ENCODE assay signal across 8 cellular contexts in the genomic region with DNA sequence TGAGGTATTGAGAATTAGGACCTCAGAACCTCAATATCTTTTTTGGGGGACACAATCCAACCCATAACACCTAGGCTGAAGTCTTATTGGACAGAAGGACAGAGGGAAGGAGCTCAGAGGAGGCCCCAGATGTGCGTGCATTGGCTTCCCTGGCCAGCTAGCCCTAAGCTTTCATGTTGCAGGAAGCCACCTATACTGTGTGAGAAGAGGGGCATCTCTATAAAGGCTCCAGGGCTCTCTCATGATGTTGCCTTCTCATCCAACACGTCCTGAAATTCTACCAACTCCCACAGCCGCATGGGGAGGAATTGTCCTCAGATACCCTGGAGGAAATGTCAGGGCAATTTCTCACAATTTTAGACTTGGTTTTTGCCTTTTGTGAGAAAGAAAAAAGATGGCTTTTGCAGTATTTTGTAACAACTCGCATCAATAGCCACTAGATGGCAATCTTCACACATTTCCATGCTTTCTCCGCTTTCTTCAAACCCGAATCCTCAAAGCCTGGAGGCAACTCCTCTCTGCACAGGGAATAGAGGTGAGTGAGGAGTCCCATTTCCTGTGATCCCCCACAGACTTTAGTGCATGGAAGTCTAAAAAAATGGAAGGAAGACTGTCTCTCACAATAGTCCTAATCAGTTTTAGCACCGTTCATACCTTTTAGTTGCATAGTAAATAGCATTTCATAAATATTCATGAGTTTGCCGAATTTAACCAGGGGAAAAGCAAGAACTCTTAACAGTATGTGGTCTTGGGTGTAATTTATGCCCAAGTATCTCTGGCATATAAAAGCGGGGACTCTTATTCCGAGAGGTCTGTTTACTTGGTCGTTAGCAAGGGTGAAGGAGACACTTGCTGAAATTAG. TPM values are rescaled to one million over a fixed set of nuclear protein-coding genes. Genes with fewer than 3 reads are reported as not detected.
DNase-seq lines count a peak whose midpoint lies in the region; ATAC-seq and TF ChIP-seq lines count a peak whose summit lies in the region.

No MANE protein-coding gene starts in this region.

- H3K27ac ChIP-seq in 22Rv1, result peak overlapping the region; percentile 6; the same call in 1 of the 2 replicates
- no peak overlapping the region for H3K27ac ChIP-seq in body of pancreas
- H3K27ac ChIP-seq in testis, result no peak overlapping the region

- H3K27ac Mint-ChIP-seq in immature natural killer cell, result no peak overlapping the region

- TF ChIP-seq CTCF in 22Rv1 (IDR thresholded peaks at IDR 0.05) (peak; percentile 76), body of pancreas (IDR thresholded peaks at IDR 0.05) (peak; percentile 47 to 77 (median 58)), testis (IDR thresholded peaks at IDR 0.05) (peak; percentile 20 to 62 (median 51))

- no peaks in the 10 kb centered on the region for H3K36me3 Mint-ChIP-seq in immature natural killer cell

- peaks cover 0 to 3% of the 10 kb centered on the region in 2 donors for H3K4me1 Mint-ChIP-seq in immature natural killer cell

- DNase-seq in GF-D8 (lab: John Stamatoyannopoulos, UW) (peak; percentile 8), NCI-H345 (lab: John Stamatoyannopoulos, UW) (peak; percentile 77), body of pancreas (peak in 3 of 4 donors; percentile 18 to 27 (median 22)), immature natural killer cell (peak in 2 of 3 donors; percentile 10 to 18), testis (peak; percentile 29)

- H3K36me3 ChIP-seq in body of pancreas (replicated peaks in 1 of 2; ENCODE audit: insufficient read depth in 1 of 2, low read depth in 2 of 2) (no peaks in the 10 kb centered on the region), testis (ENCODE audit: low read depth, missing control alignments) (no peaks in the 10 kb centered on the region)

- H3K9me3 Mint-ChIP-seq in immature natural killer cell, result no peaks in the 10 kb centered on the region

- TF ChIP-seq POLR2A in body of pancreas (IDR thresholded peaks at IDR 0.05) (no peak), testis (IDR thresholded peaks at IDR 0.05) (no peak)

- peak overlapping the region in 1 of 5 donors; percentile 12 for H3K4me3 Mint-ChIP-seq in immature natural killer cell

- 21% methylated on average over 11 of the region's 11 CpGs for WGBS in body of pancreas, 2 donors
- WGBS in testis, 2 donors, result 15 to 19% methylated on average over 11 of the region's 11 CpGs

- intact Hi-C loops in body of pancreas (cut with DNase I), result loop anchor here (10.0 kb wide), 1 partner anchor 123 kb away; no protein-coding TSS in a partner anchor
- intact Hi-C loops in testis (cut with DNase I; ENCODE audit: low total_unique reads), result no loop called here

- ATAC-seq in HG03039 (IDR thresholded peaks at IDR 0.05; ENCODE audit: unreplicated experiment), result peak; percentile 45
- ATAC-seq in body of pancreas, result peak; percentile 67
- ATAC-seq in HG03439 (IDR thresholded peaks at IDR 0.05; ENCODE audit: unreplicated experiment), result no peak

- H3K9me3 ChIP-seq in body of pancreas (no peaks in the 10 kb centered on the region), testis (no peaks in the 10 kb centered on the region)

- H3K4me1 ChIP-seq in body of pancreas (no peaks in the 10 kb centered on the region), testis (no peaks in the 10 kb centered on the region)

- peaks cover 2 to 4% (median 4%) of the 10 kb centered on the region in 3 donors for H3K27me3 Mint-ChIP-seq in immature natural killer cell (ENCODE audit: low read depth in 3 of 3)

- no peaks in the 10 kb centered on the region for H3K27me3 ChIP-seq in body of pancreas
- H3K27me3 ChIP-seq in testis, result no peaks in the 10 kb centered on the region

- H3K4me3 ChIP-seq in body of pancreas (no peak overlapping the region), testis (no peak overlapping the region)

RNA-seq across cellular contexts. Expression of a gene that starts 7.4 kb away (rescaled TPM):
- not detected for total RNA-seq in body of pancreas
- not detected for polyA plus RNA-seq in immature natural killer cell
- total RNA-seq in testis, result 10 to 100 TPM; 18.0 to 22.8 TPM
- 241 TPM for polyA plus RNA-seq in testis (ENCODE audit: insufficient read depth, low read depth, low replicate concordance)

Comparison
In these comparisons a context has a peak if more than half of its experiments do, and no peak if none do; other contexts are left out.
1. DNase-seq: peak in every context shown above with its lines; median percentile 77 in NCI-H345; 29 in testis; 22 in body of pancreas; 14 in immature natural killer cell; 8 in GF-D8.
2. RNA of a gene that starts 7.4 kb away (total RNA-seq): 18.0 to 22.8 TPM in testis; not detected in body of pancreas; every median in the first group is over 10 times any median in the second.
3. Peak in every context shown above with its lines, with median percentiles within 50 percentile points of each other: CTCF ChIP-seq.